ENCODE assay signal across 8 cellular contexts in the genomic region with DNA sequence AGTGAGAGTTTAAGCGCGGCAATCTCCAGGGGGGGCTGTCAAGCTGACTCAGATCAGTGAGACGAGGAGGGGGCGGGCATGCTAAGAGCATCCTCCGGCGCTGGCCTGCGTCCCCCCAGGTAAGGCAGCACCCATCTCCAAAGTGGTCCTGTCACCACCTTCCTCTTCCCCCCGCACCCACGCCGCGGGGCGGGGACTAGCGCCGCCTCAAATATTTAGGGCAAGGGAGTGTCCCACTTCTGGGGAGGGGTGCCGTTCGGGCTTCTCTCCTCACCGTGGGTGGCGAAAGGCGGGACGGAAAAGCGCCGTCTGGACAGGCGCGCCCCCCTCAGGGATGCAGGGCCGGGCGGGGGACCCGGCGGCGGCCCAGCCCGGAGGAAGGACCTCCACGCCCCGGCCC. TPM values are rescaled to one million over a fixed set of nuclear protein-coding genes. Genes with fewer than 3 reads are reported as not detected.
DNase-seq lines count a peak whose midpoint lies in the region; ATAC-seq and TF ChIP-seq lines count a peak whose summit lies in the region.

No MANE protein-coding gene starts in this region.

- H3K27me3 Mint-ChIP-seq in activated CD4-positive, alpha-beta memory T cell treated with anti-CD3 and anti-CD28 coated beads for 36 hours: peaks cover 44% of the 10 kb centered on the region

- H3K4me1 ChIP-seq in iPS-15b (ENCODE audit: control insufficient read depth, insufficient read depth, low read length): no peaks in the 10 kb centered on the region
- no peaks in the 10 kb centered on the region for H3K4me1 ChIP-seq in aorta (ENCODE audit: control insufficient read depth in 1 of 2, insufficient read depth in 2 of 2, low read length in 2 of 2)

- intact Hi-C loops in activated CD4-positive, alpha-beta memory T cell treated with anti-CD3 and anti-CD28 coated beads for 36 hours (cut with micrococcal nuclease): loop anchor here (2.0 to 10.0 kb wide), 4 partner anchors 37 to 163 kb away; no protein-coding TSS in a partner anchor
- intact Hi-C loops in aorta (cut with DNase I): loop anchor here in 1 of 2 donors (5.0 kb wide), 2 partner anchors 72 to 162 kb away; no protein-coding TSS in a partner anchor

- POLR2A ChIA-PET in activated CD4-positive, alpha-beta memory T cell treated with anti-CD3 and anti-CD28 coated beads for 36 hours (lab: Charles Lee): no interaction called here

- no peak overlapping the region for H3K27ac ChIP-seq in aorta (ENCODE audit: low read depth in 1 of 2, low read length in 2 of 2)

- CTCF ChIA-PET in activated CD4-positive, alpha-beta memory T cell treated with anti-CD3 and anti-CD28 coated beads for 36 hours (lab: Charles Lee): interaction anchor here (0.6 kb wide), 1 partner anchor 43 kb away, joined by 3 read pairs; no protein-coding TSS in a partner anchor

- WGBS in aorta, 2 donors: 6 to 10% methylated on average over 19 to 32 of the region's 32 CpGs

- H3K27me3 ChIP-seq in iPS-15b (ENCODE audit: control insufficient read depth, insufficient read depth, low read length) (peaks cover 52% of the 10 kb centered on the region), aorta (ENCODE audit: control insufficient read depth in 1 of 2, insufficient read depth in 2 of 2, low read length in 1 of 2) (no peaks in the 10 kb centered on the region)

- no peaks in the 10 kb centered on the region for H3K9me3 ChIP-seq in iPS-15b (ENCODE audit: control insufficient read depth, insufficient read depth, low read length)
- no peaks in the 10 kb centered on the region for H3K9me3 ChIP-seq in aorta (ENCODE audit: control insufficient read depth, low read length)

- peaks cover 9% of the 10 kb centered on the region for H3K36me3 Mint-ChIP-seq in activated CD4-positive, alpha-beta memory T cell treated with anti-CD3 and anti-CD28 coated beads for 36 hours

- H3K27ac Mint-ChIP-seq in activated CD4-positive, alpha-beta memory T cell treated with anti-CD3 and anti-CD28 coated beads for 36 hours: no peak overlapping the region

- TF ChIP-seq CTCF in GM12865 (IDR thresholded peaks at IDR 0.05; ENCODE audit: insufficient read depth, low read depth, low read length, missing control alignments) (no peak), GM20000 (IDR thresholded peaks at IDR 0.05; ENCODE audit: extremely low read depth, missing control alignments) (no peak)

- no peak overlapping the region for H3K9ac ChIP-seq in iPS-15b (ENCODE audit: low read depth, low read length)

- peaks cover 39% of the 10 kb centered on the region for H3K4me1 Mint-ChIP-seq in activated CD4-positive, alpha-beta memory T cell treated with anti-CD3 and anti-CD28 coated beads for 36 hours (ENCODE audit: low read depth)

- H3K36me3 ChIP-seq in iPS-15b (ENCODE audit: control insufficient read depth, insufficient read depth, low read length): no peaks in the 10 kb centered on the region
- H3K36me3 ChIP-seq in aorta (ENCODE audit: control insufficient read depth in 1 of 2, insufficient read depth in 2 of 2, low read length in 1 of 2): no peaks in the 10 kb centered on the region

- H3K4me3 ChIP-seq in GM12865 (ENCODE audit: low read depth, low read length) (peak overlapping the region; percentile 55), iPS-15b (ENCODE audit: low read depth, low read length) (peak overlapping the region; percentile 59), aorta (ENCODE audit: low read length in 2 of 2) (peak overlapping the region; percentile 5 to 83)

- peak overlapping the region; percentile 35 for H3K4me3 Mint-ChIP-seq in activated CD4-positive, alpha-beta memory T cell treated with anti-CD3 and anti-CD28 coated beads for 36 hours

- DNase-seq in GM12865 (ENCODE audit: low read depth): peak; percentile 29
- peak; percentile 20 for DNase-seq in activated CD4-positive, alpha-beta memory T cell treated with anti-CD3 and anti-CD28 coated beads for 36 hours
- no peak for DNase-seq in aorta
- DNase-seq in GM20000 (ENCODE audit: low spot score): no peak
- DNase-seq in NCI-H146 treated with DMSO at 0.1 percent for 48 hours (lab: John Stamatoyannopoulos, UW; ENCODE audit: unreplicated experiment): no peak
- no peak for DNase-seq in NCI-H2081 (lab: John Stamatoyannopoulos, UW)

- H3K9me3 Mint-ChIP-seq in activated CD4-positive, alpha-beta memory T cell treated with anti-CD3 and anti-CD28 coated beads for 36 hours: peaks cover 16% of the 10 kb centered on the region

- peak; percentile 12 for ATAC-seq in HG02588 (IDR thresholded peaks at IDR 0.05; ENCODE audit: unreplicated experiment)
- no peak for ATAC-seq in aorta (ENCODE audit: low FRiP score)

RNA-seq across cellular contexts. Expression of a gene that starts 0.4 kb away (rescaled TPM):
- total RNA-seq in activated CD4-positive, alpha-beta memory T cell treated with anti-CD3 and anti-CD28 coated beads for 36 hours: 1 to 10 TPM; 2.2 to 2.5 TPM
- total RNA-seq in aorta: 10 to 100 TPM; 11.9 to 17.2 TPM
- polyA plus RNA-seq in aorta: 1 to 10 TPM; 1.1 to 6.8 TPM

Comparison
In these comparisons a context has a peak if more than half of its experiments do, and no peak if none do; other contexts are left out.
1. DNase-seq: peak in GM12865 (single experiment) and activated CD4-positive, alpha-beta memory T cell treated with anti-CD3 and anti-CD28 coated beads for 36 hours (single experiment); none in aorta (0 of 2), GM20000 (single experiment), NCI-H146 treated with DMSO at 0.1 percent for 48 hours (single experiment) and NCI-H2081 (0 of 2).
2. Peak in every context shown above with its lines, with median percentiles within 50 percentile points of each other: H3K4me3 ChIP-seq.